Comparison of ENCODE assay signal across 18 cellular contexts in the genomic region with DNA sequence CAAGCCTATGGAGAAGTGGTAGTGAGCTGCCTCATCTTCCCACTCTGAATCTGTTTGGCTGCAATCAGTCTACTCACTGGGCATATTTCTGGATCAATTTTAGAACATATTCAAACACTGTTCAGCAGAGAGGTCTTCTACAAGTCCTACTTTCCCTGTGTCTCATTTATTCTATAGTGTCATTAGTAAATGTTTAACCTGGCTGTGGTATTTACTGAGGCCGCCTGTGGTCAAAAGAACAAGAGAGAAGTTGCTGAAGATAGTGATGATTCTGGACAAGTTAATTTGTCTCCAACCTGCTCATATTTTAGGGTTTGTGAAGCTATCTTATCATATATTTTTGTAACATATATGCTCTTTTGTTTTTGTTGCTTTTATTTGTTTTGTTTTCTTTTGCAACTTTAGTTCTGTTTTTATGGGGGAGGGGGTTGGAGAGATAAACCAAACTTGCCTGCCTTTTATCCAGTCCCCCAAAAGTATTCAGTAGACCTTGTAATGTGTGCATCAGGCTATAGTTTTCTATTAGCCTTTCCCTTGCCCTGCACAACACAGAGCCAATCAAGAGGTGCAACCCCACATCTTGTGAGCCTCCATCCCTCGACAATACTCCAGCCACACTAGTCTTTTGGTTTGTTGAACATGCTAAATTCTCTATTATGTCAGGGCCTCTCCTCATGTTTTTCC.
A peak's percentile ranks its signal among the peaks of the same experiment; 100 is the strongest.
DNase-seq lines count a peak whose midpoint lies in the region; ATAC-seq, FAIRE-seq and TF ChIP-seq lines count a peak whose summit lies in the region.
"Had no signal": no experiment of that assay in that cellular context is flagged by ENCODE, and none has a peak within 500 bp of the region (broad histone marks: within the 10 kb centered on the region; RNA-seq: fewer than 3 reads in every experiment).

No MANE protein-coding gene starts in this region.

- no peak for FAIRE-seq in small intestine (lab: Jason Lieb, UNC)

- H3K9me3 ChIP-seq in small intestine (ENCODE audit: control insufficient read depth, low read depth), result no peaks in the 10 kb centered on the region
- H3K9me3 ChIP-seq: esophagus squamous epithelium, ovary, tibial artery had no signal

- WGBS in small intestine, 3 donors, result 50 to 72% (median 57%) methylated on average over 2 of the region's 2 CpGs

- DNase-seq in small intestine (peak; percentile 30), mesenteric fat pad (ENCODE audit: low spot score) (no peak), foreskin melanocyte (no peak), GM20000 (ENCODE audit: low spot score) (no peak), hepatic stellate cell (ENCODE audit: low spot score) (no peak)
- DNase-seq: activated T-cell treated with anti-CD3 and anti-CD28 coated beads, Interleukin-2, amount 50 U/mL, for 48 hours; aorta; cortex of kidney; esophagus squamous epithelium; IMR-90; NCI-H1417; NCI-H526; ovary; T-helper 17 cell; tibial artery had no signal

- H3K27me3 ChIP-seq in small intestine (ENCODE audit: control insufficient read depth in 2 of 2, insufficient read depth in 2 of 2, low read length in 2 of 2), result no peaks in the 10 kb centered on the region
- H3K27me3 ChIP-seq: esophagus squamous epithelium, ovary, tibial artery had no signal

- no peaks in the 10 kb centered on the region for H3K4me1 ChIP-seq in small intestine (ENCODE audit: control insufficient read depth in 2 of 2, insufficient read depth in 1 of 2, low read depth in 1 of 2, low read length in 1 of 2)
- H3K4me1 ChIP-seq: esophagus squamous epithelium, tibial artery had no signal

- no peaks in the 10 kb centered on the region for H3K36me3 ChIP-seq in small intestine (ENCODE audit: control insufficient read depth in 2 of 2, insufficient read depth in 2 of 2, low read length in 2 of 2)
- H3K36me3 ChIP-seq: esophagus squamous epithelium, ovary, tibial artery had no signal

- ATAC-seq in GM19043 (IDR thresholded peaks at IDR 0.05; ENCODE audit: low read depth, unreplicated experiment) (peak; percentile 78), HG02763 (IDR thresholded peaks at IDR 0.05; ENCODE audit: unreplicated experiment) (peak; percentile 77), HG03520 (IDR thresholded peaks at IDR 0.05; ENCODE audit: unreplicated experiment) (peak; percentile 77)
- ATAC-seq: T-helper 17 cell had no signal

- no peak overlapping the region for H3K4me3 ChIP-seq in small intestine (ENCODE audit: low read depth in 1 of 2, low read length in 2 of 2)
- H3K4me3 ChIP-seq: esophagus squamous epithelium, ovary, tibial artery had no signal

- no peak overlapping the region for H3K27ac ChIP-seq in small intestine (ENCODE audit: low read depth in 1 of 2, low read length in 1 of 2)
- H3K27ac ChIP-seq: esophagus squamous epithelium, ovary, tibial artery had no signal

- TF ChIP-seq CTCF in GM20000 (IDR thresholded peaks at IDR 0.05; ENCODE audit: extremely low read depth, missing control alignments), result no peak
